ENCODE assay signal across 3 cellular contexts in genomic region chr4:47109379-47109778, GRCh38.
TF ChIP-seq lines count a peak whose summit lies in the region.

No MANE protein-coding gene starts in this region.

TF ChIP-seq in SK-N-SH, 30 proteins besides CTCF, POLR2A, EP300 and RAD21 (continued from another document):
- TF ChIP-seq RXRA (IDR thresholded peaks at IDR 0.05; ENCODE audit: borderline replicate concordance, low read depth) (no peak), RFX5 (IDR thresholded peaks at IDR 0.05; ENCODE audit: low read length) (no peak), MAX (IDR thresholded peaks at IDR 0.05; ENCODE audit: low read depth) (no peak), GABPA (IDR thresholded peaks at IDR 0.05; ENCODE audit: low read depth) (no peak), USF2 (IDR thresholded peaks at IDR 0.05; ENCODE audit: borderline replicate concordance, low read depth, low read length) (no peak), CHD2 (IDR thresholded peaks at IDR 0.05; ENCODE audit: low read length, partially characterized antibody) (no peak), SMC3 (IDR thresholded peaks at IDR 0.05; ENCODE audit: low read depth, low read length) (no peak), TAF1 (IDR thresholded peaks at IDR 0.05; ENCODE audit: borderline replicate concordance, low read depth, low read length) (no peak)
- TF ChIP-seq, protein P1, sequence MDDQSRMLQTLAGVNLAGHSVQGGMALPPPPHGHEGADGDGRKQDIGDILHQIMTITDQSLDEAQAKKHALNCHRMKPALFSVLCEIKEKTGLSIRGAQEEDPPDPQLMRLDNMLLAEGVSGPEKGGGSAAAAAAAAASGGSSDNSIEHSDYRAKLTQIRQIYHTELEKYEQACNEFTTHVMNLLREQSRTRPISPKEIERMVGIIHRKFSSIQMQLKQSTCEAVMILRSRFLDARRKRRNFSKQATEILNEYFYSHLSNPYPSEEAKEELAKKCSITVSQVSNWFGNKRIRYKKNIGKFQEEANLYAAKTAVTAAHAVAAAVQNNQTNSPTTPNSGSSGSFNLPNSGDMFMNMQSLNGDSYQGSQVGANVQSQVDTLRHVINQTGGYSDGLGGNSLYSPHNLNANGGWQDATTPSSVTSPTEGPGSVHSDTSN (IDR thresholded peaks at IDR 0.05), result no peak
- TF ChIP-seq, protein P2, sequence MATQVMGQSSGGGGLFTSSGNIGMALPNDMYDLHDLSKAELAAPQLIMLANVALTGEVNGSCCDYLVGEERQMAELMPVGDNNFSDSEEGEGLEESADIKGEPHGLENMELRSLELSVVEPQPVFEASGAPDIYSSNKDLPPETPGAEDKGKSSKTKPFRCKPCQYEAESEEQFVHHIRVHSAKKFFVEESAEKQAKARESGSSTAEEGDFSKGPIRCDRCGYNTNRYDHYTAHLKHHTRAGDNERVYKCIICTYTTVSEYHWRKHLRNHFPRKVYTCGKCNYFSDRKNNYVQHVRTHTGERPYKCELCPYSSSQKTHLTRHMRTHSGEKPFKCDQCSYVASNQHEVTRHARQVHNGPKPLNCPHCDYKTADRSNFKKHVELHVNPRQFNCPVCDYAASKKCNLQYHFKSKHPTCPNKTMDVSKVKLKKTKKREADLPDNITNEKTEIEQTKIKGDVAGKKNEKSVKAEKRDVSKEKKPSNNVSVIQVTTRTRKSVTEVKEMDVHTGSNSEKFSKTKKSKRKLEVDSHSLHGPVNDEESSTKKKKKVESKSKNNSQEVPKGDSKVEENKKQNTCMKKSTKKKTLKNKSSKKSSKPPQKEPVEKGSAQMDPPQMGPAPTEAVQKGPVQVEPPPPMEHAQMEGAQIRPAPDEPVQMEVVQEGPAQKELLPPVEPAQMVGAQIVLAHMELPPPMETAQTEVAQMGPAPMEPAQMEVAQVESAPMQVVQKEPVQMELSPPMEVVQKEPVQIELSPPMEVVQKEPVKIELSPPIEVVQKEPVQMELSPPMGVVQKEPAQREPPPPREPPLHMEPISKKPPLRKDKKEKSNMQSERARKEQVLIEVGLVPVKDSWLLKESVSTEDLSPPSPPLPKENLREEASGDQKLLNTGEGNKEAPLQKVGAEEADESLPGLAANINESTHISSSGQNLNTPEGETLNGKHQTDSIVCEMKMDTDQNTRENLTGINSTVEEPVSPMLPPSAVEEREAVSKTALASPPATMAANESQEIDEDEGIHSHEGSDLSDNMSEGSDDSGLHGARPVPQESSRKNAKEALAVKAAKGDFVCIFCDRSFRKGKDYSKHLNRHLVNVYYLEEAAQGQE (IDR thresholded peaks at IDR 0.05; ENCODE audit: low read depth, low read length), result no peak

TF ChIP-seq in SK-N-SH treated with all-trans-retinoic acid at 6 μM for 48 hours, 23 proteins besides CTCF, POLR2A, EP300 and RAD21 (continued from another document):
- TF ChIP-seq ZNF565 (CRISPR knock-in tag; conservative IDR thresholded peaks at IDR 0.05; ENCODE audit: low read depth) (no peak), RARB (CRISPR knock-in tag; IDR thresholded peaks at IDR 0.05) (no peak)

TF ChIP-seq in H1, 55 proteins besides CTCF, POLR2A, EP300 and RAD21 (continued from another document):
- TF ChIP-seq CHD1 (IDR thresholded peaks at IDR 0.05; ENCODE audit: low read depth, low read length), result no peak
- TF ChIP-seq EZH2 (IDR thresholded peaks at IDR 0.05; ENCODE audit: low read depth, low read length, severe bottlenecking), result no peak
- TF ChIP-seq SRF (IDR thresholded peaks at IDR 0.05; ENCODE audit: low read depth, low read length), result no peak
- no peak for TF ChIP-seq BCL11A (IDR thresholded peaks at IDR 0.05; ENCODE audit: low read depth in 2 of 2, low read length in 2 of 2)
- TF ChIP-seq RNF2 (IDR thresholded peaks at IDR 0.05; ENCODE audit: borderline replicate concordance, low read depth, low read length, missing control alignments, poor library complexity, severe bottlenecking), result no peak
- no peak for TF ChIP-seq USF2 (IDR thresholded peaks at IDR 0.05; ENCODE audit: low read length)
- TF ChIP-seq YY1 (IDR thresholded peaks at IDR 0.05; ENCODE audit: low read depth, low read length), result no peak
- TF ChIP-seq POU5F1 (IDR thresholded peaks at IDR 0.05; ENCODE audit: low read depth, low read length), result no peak
- TF ChIP-seq TEAD4 (IDR thresholded peaks at IDR 0.05; ENCODE audit: low read depth, low read length), result no peak
